Comparison of ENCODE assay signal across 1 cellular context in genomic region chr17:70110443-70110880, GRCh38.
TF ChIP-seq lines count a peak whose summit lies in the region.

No MANE protein-coding gene starts in this region.

TF ChIP-seq in IMR-90, 13 proteins besides CTCF, POLR2A, EP300 and RAD21:
- no peak for TF ChIP-seq SMC3 (IDR thresholded peaks at IDR 0.05; ENCODE audit: low read depth, low read length)
- TF ChIP-seq RCOR1 (IDR thresholded peaks at IDR 0.05; ENCODE audit: insufficient replicate concordance, low read length): no peak
- TF ChIP-seq CHD1 (IDR thresholded peaks at IDR 0.05; ENCODE audit: low read depth, low read length): no peak
- TF ChIP-seq MAFK (IDR thresholded peaks at IDR 0.05; ENCODE audit: low read depth, low read length): no peak
- TF ChIP-seq BHLHE40 (IDR thresholded peaks at IDR 0.05; ENCODE audit: low read depth, low read length): no peak
- no peak for TF ChIP-seq MAZ (IDR thresholded peaks at IDR 0.05; ENCODE audit: borderline replicate concordance, low read depth, low read length)
- TF ChIP-seq USF2 (IDR thresholded peaks at IDR 0.05; ENCODE audit: low read depth, low read length): no peak
- TF ChIP-seq ELK1 (IDR thresholded peaks at IDR 0.05; ENCODE audit: borderline replicate concordance, low read depth, low read length): no peak
- TF ChIP-seq RFX5 (IDR thresholded peaks at IDR 0.05; ENCODE audit: low read depth, low read length): no peak
- TF ChIP-seq FOS (IDR thresholded peaks at IDR 0.05; ENCODE audit: low read depth, low read length): no peak
- TF ChIP-seq NFE2L2 (IDR thresholded peaks at IDR 0.05; ENCODE audit: low read depth, low read length): no peak
- no peak for TF ChIP-seq CEBPB (IDR thresholded peaks at IDR 0.05; ENCODE audit: low read depth, low read length)
TF ChIP-seq in IMR-90: peak in this region for 0.
